In the genomic region with DNA sequence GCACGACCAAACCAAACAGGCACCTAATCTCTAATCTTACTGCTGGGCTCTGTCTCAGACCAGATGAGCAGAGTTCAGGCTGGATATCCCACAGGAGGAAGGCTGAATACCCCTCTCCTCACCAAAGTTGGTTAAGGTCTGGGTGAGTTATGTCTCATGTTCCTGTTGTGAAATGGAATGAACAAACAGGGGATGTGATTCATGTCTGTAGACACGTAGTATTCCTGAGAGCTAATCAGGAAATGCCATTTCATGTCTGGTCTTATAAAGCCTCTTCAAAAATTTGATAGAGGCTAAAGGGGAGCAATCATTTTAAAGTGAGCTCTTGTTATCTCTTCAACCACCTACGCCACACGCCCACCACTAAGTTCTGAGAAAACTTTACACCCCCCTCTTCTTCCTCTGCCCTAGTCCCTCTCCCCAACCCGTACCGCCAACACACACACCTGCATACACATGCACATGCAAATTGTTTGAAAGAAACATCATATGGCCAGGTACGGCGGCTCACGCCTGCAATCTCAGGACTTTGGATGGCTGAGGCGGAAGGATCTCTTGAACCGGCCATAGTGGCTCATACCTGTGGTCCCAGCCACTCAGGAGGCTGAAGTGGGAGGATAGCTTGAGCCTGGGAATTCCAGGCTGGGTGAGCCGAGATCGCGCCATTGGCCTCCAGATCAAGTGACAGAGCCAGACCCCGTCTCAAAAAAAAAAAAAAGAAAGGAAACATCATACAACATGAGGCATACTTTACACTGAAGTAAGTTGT, we compare ENCODE assay signal across 1 cellular context.
TF ChIP-seq lines count a peak whose summit lies in the region.

No MANE protein-coding gene starts in this region.

TF ChIP-seq in H1, 55 proteins besides CTCF, POLR2A, EP300 and RAD21:
- TF ChIP-seq RBBP5 (IDR thresholded peaks at IDR 0.05; ENCODE audit: borderline replicate concordance, low read depth, low read length) = no peak
- TF ChIP-seq BRCA1 (IDR thresholded peaks at IDR 0.05; ENCODE audit: low read depth, low read length) = no peak
- TF ChIP-seq POLR2AphosphoS5 (IDR thresholded peaks at IDR 0.05; ENCODE audit: low read depth, low read length) = no peak
- no peak for TF ChIP-seq SP2 (IDR thresholded peaks at IDR 0.05; ENCODE audit: low read length)
- TF ChIP-seq SIN3A (conservative IDR thresholded peaks at IDR 0.05 in 1 of 2, IDR thresholded peaks at IDR 0.05 in 1 of 2; ENCODE audit: low read depth in 1 of 2, low read length in 2 of 2) = no peak
- no peak for TF ChIP-seq SP4 (IDR thresholded peaks at IDR 0.05; ENCODE audit: low read length)
- TF ChIP-seq SRF (IDR thresholded peaks at IDR 0.05; ENCODE audit: low read depth, low read length) = no peak
